ENCODE assay signal across 12 cellular contexts in genomic region chrX:120358687-120359086, GRCh38. TPM values are rescaled to one million over a fixed set of nuclear protein-coding genes. Genes with fewer than 3 reads are reported as not detected.
DNase-seq lines count a peak whose midpoint lies in the region; ATAC-seq and TF ChIP-seq lines count a peak whose summit lies in the region.
"Had no signal": no experiment of that assay in that cellular context is flagged by ENCODE, and none has a peak within 500 bp of the region (broad histone marks: within the 10 kb centered on the region; RNA-seq: fewer than 3 reads in every experiment).

No MANE protein-coding gene starts in this region.

- H3K4me1 Mint-ChIP-seq in stimulated activated naive CD8-positive, alpha-beta T cell treated with anti-CD3 and anti-CD28 coated beads, Interleukin-15, amount 100 ng/mL, for 72 hours: peaks cover 6% of the 10 kb centered on the region

- peak; percentile 33 for DNase-seq in activated naive CD4-positive, alpha-beta T cell treated with Interleukin-2 at 50 U/mL for 16 hours
- no peak for DNase-seq in activated naive CD4-positive, alpha-beta T cell (lab: John Stamatoyannopoulos, UW)
- DNase-seq in SJSA1 (ENCODE audit: low read depth in 1 of 2, low spot score in 2 of 2) (peak; percentile 19 to 42), hypothalamus (lab: John Stamatoyannopoulos, UW) (peak in 29 of 51 donors; percentile 0 to 52 (median 10)), GM10266 (ENCODE audit: extremely low spot score) (no peak), NCI-H2196 (lab: John Stamatoyannopoulos, UW; ENCODE audit: unreplicated experiment) (no peak)
- no peak for DNase-seq in stimulated activated naive CD8-positive, alpha-beta T cell treated with anti-CD3 and anti-CD28 coated beads, Interleukin-15, amount 100 ng/mL, for 72 hours
- DNase-seq: dermis blood vessel endothelial cell, islet precursor cell had no signal

- H3K4me1 ChIP-seq in SJSA1 (replicated peaks): no peaks in the 10 kb centered on the region
- H3K4me1 ChIP-seq: vagina had no signal

- no peak for TF ChIP-seq CTCF in GM10266 (IDR thresholded peaks at IDR 0.05; ENCODE audit: control insufficient read depth, insufficient read depth, low read depth, missing control alignments)

- no peak overlapping the region for H3K4me3 ChIP-seq in SJSA1
- H3K4me3 ChIP-seq: vagina had no signal

- H3K27me3 Mint-ChIP-seq in stimulated activated naive CD8-positive, alpha-beta T cell treated with anti-CD3 and anti-CD28 coated beads, Interleukin-15, amount 100 ng/mL, for 72 hours: no peaks in the 10 kb centered on the region

- ATAC-seq in stimulated activated naive CD8-positive, alpha-beta T cell treated with anti-CD3 and anti-CD28 coated beads, Interleukin-15, amount 100 ng/mL, for 72 hours: peak; percentile 73
- no peak for ATAC-seq in GM21717 (IDR thresholded peaks at IDR 0.05; ENCODE audit: unreplicated experiment)
- ATAC-seq: sciatic nerve had no signal

- no peak overlapping the region for H3K27ac Mint-ChIP-seq in stimulated activated naive CD8-positive, alpha-beta T cell treated with anti-CD3 and anti-CD28 coated beads, Interleukin-15, amount 100 ng/mL, for 72 hours

- no peaks in the 10 kb centered on the region for H3K9me3 ChIP-seq in SJSA1 (replicated peaks)
- H3K9me3 ChIP-seq: vagina had no signal

- H3K27me3 ChIP-seq in SJSA1 (replicated peaks): no peaks in the 10 kb centered on the region
- H3K27me3 ChIP-seq: vagina had no signal

- no peaks in the 10 kb centered on the region for H3K36me3 ChIP-seq in SJSA1
- H3K36me3 ChIP-seq: vagina had no signal

- no peaks in the 10 kb centered on the region for H3K9me3 Mint-ChIP-seq in stimulated activated naive CD8-positive, alpha-beta T cell treated with anti-CD3 and anti-CD28 coated beads, Interleukin-15, amount 100 ng/mL, for 72 hours

- no peak overlapping the region for H3K27ac ChIP-seq in SJSA1
- H3K27ac ChIP-seq: vagina had no signal

- H3K4me3 Mint-ChIP-seq in stimulated activated naive CD8-positive, alpha-beta T cell treated with anti-CD3 and anti-CD28 coated beads, Interleukin-15, amount 100 ng/mL, for 72 hours: no peak overlapping the region

RNA-seq across cellular contexts. Expression of gene ATP1B4, which starts 3.2 kb away (rescaled TPM):
- not detected in 2 replicates for total RNA-seq in SJSA1 (2014; rRNA removed; shearing (Covaris generic))
- total RNA-seq: dermis blood vessel endothelial cell, sciatic nerve had no signal

RNA-seq across cellular contexts. Expression of gene TMEM255A, which starts 47.4 kb away (rescaled TPM):
- 0.16 TPM in 1 of 2 replicates, not detected in the other for total RNA-seq in SJSA1 (2014; rRNA removed; shearing (Covaris generic))
- total RNA-seq: dermis blood vessel endothelial cell had no signal

Comparison
In these comparisons a context has a peak if more than half of its experiments do, and no peak if none do; other contexts are left out.
1. DNase-seq: peak in activated naive CD4-positive, alpha-beta T cell treated with Interleukin-2 at 50 U/mL for 16 hours (single experiment), SJSA1 (2 of 2) and hypothalamus (29 of 51); none in activated naive CD4-positive, alpha-beta T cell (0 of 4), stimulated activated naive CD8-positive, alpha-beta T cell treated with anti-CD3 and anti-CD28 coated beads, Interleukin-15, amount 100 ng/mL, for 72 hours (0 of 2), GM10266 (single experiment) and NCI-H2196 (single experiment).